ENCODE assay signal across 8 cellular contexts in genomic region chr3:107520535-107520934, GRCh38.
"Had no signal": no experiment of that assay in that cellular context is flagged by ENCODE, and none has a peak within 500 bp of the region (broad histone marks: within the 10 kb centered on the region; RNA-seq: fewer than 3 reads in every experiment).

No MANE protein-coding gene starts in this region.

- DNase-seq: GM23248, GOT3, H7 had no signal

- H3K36me3 ChIP-seq: HAP-1 had no signal

- H3K4me3 Mint-ChIP-seq: IgD-negative memory B cell had no signal

- H3K9ac ChIP-seq: GM23248 had no signal

- H3K27ac ChIP-seq: GM23248, HL-60 had no signal

- ATAC-seq: HCT116, HepG2 had no signal

- H3K9me3 ChIP-seq: HAP-1 had no signal

- H3K9me3 Mint-ChIP-seq: IgD-negative memory B cell had no signal

- FAIRE-seq: HepG2 had no signal

- H3K4me3 ChIP-seq: GM23248, HAP-1 had no signal

- H3K36me3 Mint-ChIP-seq: IgD-negative memory B cell had no signal

- H2AFZ ChIP-seq: GM23248 had no signal
